Comparison of ENCODE assay signal across 8 cellular contexts in the genomic region with DNA sequence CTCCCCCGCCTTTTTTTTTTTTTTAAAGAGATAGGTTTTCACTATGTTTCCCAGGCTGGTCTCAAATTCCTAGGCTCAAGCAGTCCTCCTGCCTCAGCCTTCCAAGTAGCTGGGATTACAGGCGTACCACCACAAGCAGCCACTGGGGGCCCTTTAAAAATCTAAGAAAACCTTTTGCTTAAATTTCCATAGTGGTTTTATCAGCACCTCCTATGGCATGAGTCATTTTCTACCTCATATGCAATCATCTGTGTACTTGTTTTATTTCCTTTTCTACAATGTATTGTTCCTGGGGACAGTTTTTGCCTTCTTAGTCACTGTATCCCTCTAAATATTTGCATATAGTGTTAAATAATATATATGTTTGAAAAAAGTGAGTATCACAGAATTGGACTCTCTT. TPM values are rescaled to one million over a fixed set of nuclear protein-coding genes. Genes with fewer than 3 reads are reported as not detected.
DNase-seq lines count a peak whose midpoint lies in the region; ATAC-seq lines count a peak whose summit lies in the region.

No MANE protein-coding gene starts in this region.

- intact Hi-C loops in Right ventricle myocardium inferior (cut with DNase I) = no loop called here

- no peak for DNase-seq in activated CD4-positive, CD25-positive, alpha-beta regulatory T cell treated with anti-CD3 and anti-CD28 coated beads, Interleukin-2, amount 50 U/mL, for 72 hours
- DNase-seq in LHCN-M2 (ENCODE audit: low read depth) = peak; percentile 72
- DNase-seq in activated CD4-positive, alpha-beta T cell treated with anti-CD3 and anti-CD28 coated beads for 48 hours = peak; percentile 69
- DNase-seq in fibroblast of peridontal ligament (ENCODE audit: extremely low read depth) = peak; percentile 46
- peak; percentile 28 to 40 for DNase-seq in stimulated activated CD4-positive, alpha-beta T cell treated with anti-CD3 and anti-CD28 coated beads, Interleukin-4, amount 100 ng/mL, for 48 hours (ENCODE audit: low read depth in 2 of 2)
- DNase-seq in midbrain (lab: John Stamatoyannopoulos, UW) = no peak
- no peak for DNase-seq in Right ventricle myocardium inferior (ENCODE audit: missing footprints)

- ATAC-seq in activated CD4-positive, CD25-positive, alpha-beta regulatory T cell treated with anti-CD3 and anti-CD28 coated beads, Interleukin-2, amount 50 U/mL, for 24 hours = peak; percentile 71 to 78
- ATAC-seq in Right ventricle myocardium inferior = no peak

RNA-seq across cellular contexts. Expression of gene GNA13, which starts 29.2 kb away (rescaled TPM):
- total RNA-seq in LHCN-M2 (2014; rRNA removed) = 46.6 and 53.2 TPM in 2 replicates
- 13.1 TPM for polyA plus RNA-seq in LHCN-M2 (2012)
- total RNA-seq in Right ventricle myocardium inferior = 22.1 TPM

Comparison
In these comparisons a context has a peak if more than half of its experiments do, and no peak if none do; other contexts are left out.
1. DNase-seq: peak in LHCN-M2 (single experiment), activated CD4-positive, alpha-beta T cell treated with anti-CD3 and anti-CD28 coated beads for 48 hours (single experiment), fibroblast of peridontal ligament (single experiment) and stimulated activated CD4-positive, alpha-beta T cell treated with anti-CD3 and anti-CD28 coated beads, Interleukin-4, amount 100 ng/mL, for 48 hours (2 of 2); none in activated CD4-positive, CD25-positive, alpha-beta regulatory T cell treated with anti-CD3 and anti-CD28 coated beads, Interleukin-2, amount 50 U/mL, for 72 hours (single experiment), midbrain (single experiment) and Right ventricle myocardium inferior (single experiment).